ENCODE assay signal across 1 cellular context in the genomic region with DNA sequence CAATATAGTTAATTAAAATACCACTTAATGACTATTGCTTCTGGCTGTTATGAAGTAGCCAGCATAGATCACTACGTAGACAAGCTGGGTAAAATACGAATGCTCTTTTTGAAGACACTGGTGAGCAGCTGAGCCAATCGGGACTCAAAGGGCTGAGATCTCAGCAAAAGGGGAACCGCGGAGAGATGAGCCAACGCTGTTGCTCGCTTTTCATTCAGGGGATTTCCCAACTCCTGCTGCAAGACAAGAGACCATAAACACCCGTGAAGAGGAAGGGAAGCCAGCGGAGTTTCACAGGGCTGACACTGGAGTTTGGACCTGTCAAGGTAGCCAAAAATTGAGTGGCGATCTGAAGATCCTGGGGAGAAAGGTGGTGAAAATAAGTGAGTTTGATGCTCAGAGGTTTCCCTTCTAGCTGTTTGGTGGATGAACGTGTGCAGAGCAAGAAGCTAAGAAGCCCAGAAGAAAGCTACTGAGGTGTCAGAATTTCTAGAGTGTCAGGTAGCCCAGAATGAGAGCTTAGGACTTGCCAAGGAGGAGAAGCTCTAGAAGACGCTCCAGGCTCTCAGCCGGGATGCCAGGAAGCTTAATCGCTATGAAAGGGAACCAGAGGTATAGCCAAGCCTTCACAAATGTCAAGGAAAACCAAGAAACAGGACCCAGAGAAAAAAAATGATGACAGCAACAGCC.
TF ChIP-seq lines count a peak whose summit lies in the region.

No MANE protein-coding gene starts in this region.

TF ChIP-seq in IMR-90, 13 proteins besides CTCF, POLR2A, EP300 and RAD21 (continued from another document):
- TF ChIP-seq, protein P1, sequence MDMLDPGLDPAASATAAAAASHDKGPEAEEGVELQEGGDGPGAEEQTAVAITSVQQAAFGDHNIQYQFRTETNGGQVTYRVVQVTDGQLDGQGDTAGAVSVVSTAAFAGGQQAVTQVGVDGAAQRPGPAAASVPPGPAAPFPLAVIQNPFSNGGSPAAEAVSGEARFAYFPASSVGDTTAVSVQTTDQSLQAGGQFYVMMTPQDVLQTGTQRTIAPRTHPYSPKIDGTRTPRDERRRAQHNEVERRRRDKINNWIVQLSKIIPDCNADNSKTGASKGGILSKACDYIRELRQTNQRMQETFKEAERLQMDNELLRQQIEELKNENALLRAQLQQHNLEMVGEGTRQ (IDR thresholded peaks at IDR 0.05; ENCODE audit: low read depth, low read length): no peak
- no peak for TF ChIP-seq MAFK (IDR thresholded peaks at IDR 0.05; ENCODE audit: low read depth, low read length)
- TF ChIP-seq RCOR1 (IDR thresholded peaks at IDR 0.05; ENCODE audit: insufficient replicate concordance, low read length): no peak
